In genomic region chr14:100025111-100025510, GRCh38 we compare ENCODE assay signal across 8 cellular contexts. TPM values are rescaled to one million over a fixed set of nuclear protein-coding genes. Genes with fewer than 3 reads are reported as not detected.
DNase-seq lines count a peak whose midpoint lies in the region; ATAC-seq and TF ChIP-seq lines count a peak whose summit lies in the region.

No MANE protein-coding gene starts in this region.

- H3K79me2 ChIP-seq in trophoblast cell (ENCODE audit: control insufficient read depth, insufficient read depth, low read length, poor library complexity) = no peaks in the 10 kb centered on the region

- no peaks in the 10 kb centered on the region for H3K27me3 Mint-ChIP-seq in effector memory CD8-positive, alpha-beta T cell

- no peak overlapping the region for H3K4me3 Mint-ChIP-seq in effector memory CD8-positive, alpha-beta T cell

- no peak overlapping the region for H4K8ac ChIP-seq in trophoblast cell (ENCODE audit: low read depth, low read length)

- H3K36me3 ChIP-seq in trophoblast cell (ENCODE audit: control insufficient read depth in 1 of 2, insufficient read depth in 2 of 2, low read length in 2 of 2) (no peaks in the 10 kb centered on the region), aorta (ENCODE audit: control insufficient read depth in 1 of 2, insufficient read depth in 2 of 2, low read length in 1 of 2) (no peaks in the 10 kb centered on the region)

- peak overlapping the region; percentile 19 for H3K27ac ChIP-seq in trophoblast cell (ENCODE audit: low read depth, low read length)
- H3K27ac ChIP-seq in aorta (ENCODE audit: low read depth in 1 of 2, low read length in 2 of 2) = no peak overlapping the region

- H3K4me2 ChIP-seq in trophoblast cell (ENCODE audit: low read length) = no peak overlapping the region

- no peak overlapping the region for H2BK12ac ChIP-seq in trophoblast cell (ENCODE audit: low read length)

- H3K4me1 ChIP-seq in trophoblast cell (ENCODE audit: control insufficient read depth in 1 of 2, insufficient read depth in 2 of 2, low read length in 2 of 2) = peaks cover 11 to 12% of the 10 kb centered on the region in 2 experiments
- peaks cover 0 to 4% of the 10 kb centered on the region in 2 donors for H3K4me1 ChIP-seq in aorta (ENCODE audit: control insufficient read depth in 1 of 2, insufficient read depth in 2 of 2, low read length in 2 of 2)

- H3K14ac ChIP-seq in trophoblast cell (ENCODE audit: low read length) = no peak overlapping the region

- WGBS in trophoblast cell (ENCODE audit: extremely low coverage, insufficient coverage, insufficient read length) = no CpG with 5 or more reads among the region's 1 CpG
- WGBS in aorta, 2 donors = 50 to 55% methylated on average over 1 of the region's 1 CpG

- H2AFZ ChIP-seq in trophoblast cell (ENCODE audit: insufficient read depth, low read length, poor library complexity) = no peak overlapping the region

- H3K4me1 Mint-ChIP-seq in effector memory CD8-positive, alpha-beta T cell (ENCODE audit: low read depth in 2 of 2) = peaks cover 6 to 16% of the 10 kb centered on the region in 2 donors

- H3K23ac ChIP-seq in trophoblast cell (ENCODE audit: low read length) = no peak overlapping the region

- H3K9me3 ChIP-seq in trophoblast cell (ENCODE audit: insufficient read depth, low read depth, low read length) (no peaks in the 10 kb centered on the region), aorta (ENCODE audit: control insufficient read depth, low read length) (no peaks in the 10 kb centered on the region)

- no peaks in the 10 kb centered on the region for H3K36me3 Mint-ChIP-seq in effector memory CD8-positive, alpha-beta T cell (ENCODE audit: insufficient read depth)

- peak; percentile 52 for TF ChIP-seq CTCF in GM12865 (IDR thresholded peaks at IDR 0.05; ENCODE audit: insufficient read depth, low read depth, low read length, missing control alignments)

- no peak overlapping the region for H3K9ac ChIP-seq in trophoblast cell (ENCODE audit: low read length)

- H3K18ac ChIP-seq in trophoblast cell (ENCODE audit: low read length) = no peak overlapping the region

- intact Hi-C loops in posterior vena cava (cut with DNase I) (no loop called here), aorta (cut with DNase I) (no loop called here)

- no peak overlapping the region for H4K91ac ChIP-seq in trophoblast cell (ENCODE audit: low read depth, low read length)

- H3K27me3 ChIP-seq in trophoblast cell (ENCODE audit: insufficient read depth, low read length) = no peaks in the 10 kb centered on the region
- H3K27me3 ChIP-seq in aorta (ENCODE audit: control insufficient read depth in 1 of 2, insufficient read depth in 2 of 2, low read length in 1 of 2) = no peaks in the 10 kb centered on the region

- H4K12ac ChIP-seq in trophoblast cell (ENCODE audit: low read depth, low read length) = no peak overlapping the region

- H3K4me3 ChIP-seq in GM12865 (ENCODE audit: low read depth, low read length) (no peak overlapping the region), trophoblast cell (ENCODE audit: low read depth, low read length) (no peak overlapping the region), aorta (ENCODE audit: low read length in 2 of 2) (no peak overlapping the region)

- DNase-seq in GM12865 (ENCODE audit: low read depth) (peak; percentile 64), SK-N-DZ (ENCODE audit: low spot score) (peak; percentile 89), trophoblast cell (peak; percentile 46 to 79), posterior vena cava (ENCODE audit: low spot score) (no peak), RKO (ENCODE audit: low spot score) (no peak), aorta (no peak)
- DNase-seq in effector memory CD8-positive, alpha-beta T cell = no peak

- no peak overlapping the region for H2AK5ac ChIP-seq in trophoblast cell (ENCODE audit: low read length)

- peaks cover 5% of the 10 kb centered on the region for H3K79me1 ChIP-seq in trophoblast cell (ENCODE audit: low read length)

- H3K27ac Mint-ChIP-seq in effector memory CD8-positive, alpha-beta T cell = peak overlapping the region in 1 of 2 donors; percentile 16

- H2BK5ac ChIP-seq in trophoblast cell (ENCODE audit: low read depth, low read length, poor library complexity) = no peak overlapping the region

- peak; percentile 59 for ATAC-seq in HG03095 (IDR thresholded peaks at IDR 0.05; ENCODE audit: unreplicated experiment)
- peak; percentile 65 for ATAC-seq in effector memory CD8-positive, alpha-beta T cell (replicated peaks)
- no peak for ATAC-seq in aorta (ENCODE audit: low FRiP score)

- H2BK120ac ChIP-seq in trophoblast cell (ENCODE audit: insufficient read depth, low read length, poor library complexity) = no peak overlapping the region

- no peaks in the 10 kb centered on the region for H3K9me3 Mint-ChIP-seq in effector memory CD8-positive, alpha-beta T cell

- H3K4ac ChIP-seq in trophoblast cell (ENCODE audit: low read depth, low read length) = no peak overlapping the region

RNA-seq across cellular contexts. Expression of gene EVL, which starts 40.1 kb away (rescaled TPM):
- 39.7 and 44.9 TPM in 2 replicates for polyA plus RNA-seq in SK-N-DZ (2014; cell fraction: cytosol; rRNA removed)
- 110 and 158 TPM in 2 replicates for polyA plus RNA-seq in SK-N-DZ (2014; cell fraction: nucleus; rRNA removed)
- 31.4 and 32.7 TPM in 2 replicates for polyA plus RNA-seq in trophoblast cell (2013)
- 10 to 100 TPM; 47.1 to 68.9 TPM for total RNA-seq in posterior vena cava
- total RNA-seq in aorta = 100 to 1,000 TPM in 1 of 2 donors, 10 to 100 TPM in 1; 34.2 to 133 TPM
- polyA plus RNA-seq in aorta = 10 to 100 TPM; 21.3 to 77.2 TPM

Comparison
In these comparisons a context has a peak if more than half of its experiments do, and no peak if none do; other contexts are left out.
1. DNase-seq: peak in GM12865 (single experiment), SK-N-DZ (single experiment) and trophoblast cell (2 of 2); none in effector memory CD8-positive, alpha-beta T cell (0 of 3), posterior vena cava (single experiment), RKO (single experiment) and aorta (0 of 2).